Comparison of ENCODE assay signal across 22 cellular contexts in the genomic region with DNA sequence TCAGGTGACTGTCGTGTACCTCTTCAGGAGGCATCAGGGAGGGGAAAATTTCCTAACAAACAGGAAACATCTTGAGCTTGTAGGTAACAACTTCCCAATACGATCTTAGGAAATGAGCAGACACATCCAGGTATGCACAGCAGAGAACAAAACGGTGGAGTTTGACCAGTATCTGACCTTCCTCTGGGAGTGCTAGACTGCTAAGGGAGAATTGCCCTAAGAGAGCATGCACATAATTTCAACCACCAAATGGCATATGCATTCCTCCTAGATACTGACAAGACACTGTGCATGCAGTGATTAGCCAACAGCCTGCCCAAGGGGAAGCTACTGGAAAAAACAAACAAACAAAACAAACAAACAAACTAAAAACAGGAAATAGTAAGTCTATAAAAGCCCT.
"Had no signal": no experiment of that assay in that cellular context is flagged by ENCODE, and none has a peak within 500 bp of the region (broad histone marks: within the 10 kb centered on the region; RNA-seq: fewer than 3 reads in every experiment).

No MANE protein-coding gene starts in this region.

- H3K36me3 ChIP-seq: prostate gland, right atrium auricular region, tibial artery had no signal

- H3K4me3 Mint-ChIP-seq: effector memory CD8-positive, alpha-beta T cell; naive thymus-derived CD8-positive, alpha-beta T cell; nephron progenitor cell; stimulated activated effector memory CD8-positive, alpha-beta T cell treated with anti-CD3 and anti-CD28 coated beads, Interleukin-12 subunit alpha, Interleukin-12 subunit beta, amount 100 ng/mL, for 72 hours; type B pancreatic cell had no signal

- H3K27ac ChIP-seq: prostate gland, right atrium auricular region, testis, tibial artery had no signal

- DNase-seq: cortex of kidney; effector memory CD8-positive, alpha-beta T cell; head of caudate nucleus; kidney; mesenchymal stem cell; midbrain; naive thymus-derived CD8-positive, alpha-beta T cell; nephron progenitor cell; nucleus accumbens; stimulated activated CD4-positive, alpha-beta T cell treated with anti-CD3 and anti-CD28 coated beads, Interleukin-2, amount 100 ng/mL, for 24 hours; stimulated activated CD4-positive, alpha-beta T cell treated with anti-CD3 and anti-CD28 coated beads, Interleukin-4, amount 100 ng/mL, for 24 hours; stimulated activated naive CD8-positive, alpha-beta T cell treated with anti-CD3 and anti-CD28 coated beads, Interleukin-15, Interleukin-2, amounts not matched to agents 100 U/mL and 50 U/mL, for 24 hours; substantia nigra; testis; tibial artery had no signal

- H3K27me3 Mint-ChIP-seq: type B pancreatic cell had no signal

- H3K36me3 Mint-ChIP-seq: naive thymus-derived CD8-positive, alpha-beta T cell; stimulated activated effector memory CD8-positive, alpha-beta T cell treated with anti-CD3 and anti-CD28 coated beads, Interleukin-12 subunit alpha, Interleukin-12 subunit beta, amount 100 ng/mL, for 72 hours; type B pancreatic cell had no signal

- H3K9me3 ChIP-seq: prostate gland, testis had no signal

- H3K27me3 ChIP-seq: right atrium auricular region, testis, tibial artery had no signal

- H3K27ac Mint-ChIP-seq: effector memory CD8-positive, alpha-beta T cell; naive thymus-derived CD8-positive, alpha-beta T cell; nephron progenitor cell; stimulated activated effector memory CD8-positive, alpha-beta T cell treated with anti-CD3 and anti-CD28 coated beads, Interleukin-12 subunit alpha, Interleukin-12 subunit beta, amount 100 ng/mL, for 72 hours; type B pancreatic cell had no signal

- H3K4me3 ChIP-seq: lung, prostate gland, right atrium auricular region, testis, tibial artery had no signal

- H3K4me1 ChIP-seq: prostate gland, right atrium auricular region, testis, tibial artery had no signal

- ATAC-seq: effector memory CD8-positive, alpha-beta T cell; left lobe of liver; naive thymus-derived CD8-positive, alpha-beta T cell; sciatic nerve; stimulated activated effector memory CD8-positive, alpha-beta T cell treated with anti-CD3 and anti-CD28 coated beads, Interleukin-12 subunit alpha, Interleukin-12 subunit beta, amount 100 ng/mL, for 72 hours; stimulated activated naive CD8-positive, alpha-beta T cell treated with anti-CD3 and anti-CD28 coated beads, Interleukin-15, Interleukin-2, amounts not matched to agents 100 U/mL and 50 U/mL, for 24 hours had no signal

- H3K4me1 Mint-ChIP-seq: naive thymus-derived CD8-positive, alpha-beta T cell; stimulated activated effector memory CD8-positive, alpha-beta T cell treated with anti-CD3 and anti-CD28 coated beads, Interleukin-12 subunit alpha, Interleukin-12 subunit beta, amount 100 ng/mL, for 72 hours had no signal

- H3K9me3 Mint-ChIP-seq: effector memory CD8-positive, alpha-beta T cell; stimulated activated effector memory CD8-positive, alpha-beta T cell treated with anti-CD3 and anti-CD28 coated beads, Interleukin-12 subunit alpha, Interleukin-12 subunit beta, amount 100 ng/mL, for 72 hours; type B pancreatic cell had no signal
